ENCODE assay signal across 8 cellular contexts in genomic region chr7:44985900-44986217, GRCh38. TPM values are rescaled to one million over a fixed set of nuclear protein-coding genes. Genes with fewer than 3 reads are reported as not detected.
A peak's percentile ranks its signal among the peaks of the same experiment; 100 is the strongest.
DNase-seq lines count a peak whose midpoint lies in the region; ATAC-seq and TF ChIP-seq lines count a peak whose summit lies in the region.

No MANE protein-coding gene starts in this region.

- H3K4me1 ChIP-seq in esophagus squamous epithelium, result peaks cover 24 to 64% (median 29%) of the 10 kb centered on the region in 3 donors
- H3K4me1 ChIP-seq in trophoblast cell (ENCODE audit: control insufficient read depth in 1 of 2, insufficient read depth in 2 of 2, low read length in 2 of 2), result peaks cover 5 to 9% of the 10 kb centered on the region in 2 experiments

- peak overlapping the region; percentile 80 for H4K91ac ChIP-seq in trophoblast cell (ENCODE audit: low read depth, low read length)

- POLR2A ChIA-PET in RWPE1 (lab: Yijun Ruan, JAX; ENCODE audit: low non-redundant PET), result interaction anchor here (0.6 to 1.1 kb wide), 3 partner anchors 14 to 142 kb away, joined by 3 to 6 read pairs (median 4); no protein-coding TSS in a partner anchor

- ATAC-seq in GM18873 (IDR thresholded peaks at IDR 0.05; ENCODE audit: low FRiP score, unreplicated experiment) (no peak), left lobe of liver (no peak)

- H3K27ac ChIP-seq in RWPE1 (peak overlapping the region; percentile 87), esophagus squamous epithelium (peak overlapping the region; percentile 92 to 96 (median 94)), trophoblast cell (ENCODE audit: low read depth, low read length) (peak overlapping the region; percentile 68)

- H3K27me3 ChIP-seq in esophagus squamous epithelium (no peaks in the 10 kb centered on the region), trophoblast cell (ENCODE audit: insufficient read depth, low read length) (no peaks in the 10 kb centered on the region)

- H2AK5ac ChIP-seq in trophoblast cell (ENCODE audit: low read length), result peak overlapping the region; percentile 14

- BruUV-seq in Calu3 (replicated peaks; lab: Mats Ljungman, UMichigan), result no TSS peak

- H4K12ac ChIP-seq in trophoblast cell (ENCODE audit: low read depth, low read length), result peak overlapping the region; percentile 72

- peak overlapping the region; percentile 69 for H3K18ac ChIP-seq in trophoblast cell (ENCODE audit: low read length)

- peaks cover 80% of the 10 kb centered on the region for H3K36me3 Mint-ChIP-seq in Calu3 (ENCODE audit: insufficient read depth, unreplicated experiment)

- intact Hi-C loops in Calu3 (cut with micrococcal nuclease; ENCODE audit: unreplicated experiment), result loop anchor here (1.0 kb wide), 1 partner anchor 126 kb away; no protein-coding TSS in a partner anchor
- intact Hi-C loops in esophagus squamous epithelium (cut with DNase I), result no loop called here

- H3K4me2 ChIP-seq in trophoblast cell (ENCODE audit: low read length), result peak overlapping the region; percentile 96

- CTCF ChIA-PET in Calu3 (lab: Charles Lee), result interaction anchor here (0.7 to 5.0 kb wide), 3 partner anchors 13 to 151 kb away, joined by 3 to 30 read pairs (median 3); no protein-coding TSS in a partner anchor
- CTCF ChIA-PET in RWPE1 (lab: Yijun Ruan, JAX), result interaction anchor here (1.0 kb wide), 1 partner anchor 150 kb away, joined by 3 read pairs; no protein-coding TSS in a partner anchor

- 1% methylated on average over 7 of the region's 8 CpGs; no CpG with 5 or more reads in 1 of the 2 donors for WGBS in esophagus squamous epithelium, 2 donors
- no CpG with 5 or more reads among the region's 8 CpGs for WGBS in trophoblast cell (ENCODE audit: extremely low coverage, insufficient coverage, insufficient read length)

- peak overlapping the region; percentile 86 for H3K4me3 Mint-ChIP-seq in Calu3 (ENCODE audit: low read depth, unreplicated experiment)

- peak overlapping the region; percentile 37 for H2BK120ac ChIP-seq in trophoblast cell (ENCODE audit: insufficient read depth, low read length, poor library complexity)

- H3K36me3 ChIP-seq in esophagus squamous epithelium (peaks cover 5 to 45% (median 7%) of the 10 kb centered on the region in 3 donors), trophoblast cell (ENCODE audit: control insufficient read depth in 1 of 2, insufficient read depth in 2 of 2, low read length in 2 of 2) (peaks cover 28 to 30% of the 10 kb centered on the region in 2 experiments)

- TF ChIP-seq CTCF in Calu3 (IDR thresholded peaks at IDR 0.05; ENCODE audit: unreplicated experiment) (no peak), RWPE1 (conservative IDR thresholded peaks at IDR 0.05; ENCODE audit: low read depth) (no peak), esophagus squamous epithelium (IDR thresholded peaks at IDR 0.05) (no peak)

- TF ChIP-seq POLR2A in esophagus squamous epithelium (IDR thresholded peaks at IDR 0.05), result no peak

- H4K8ac ChIP-seq in trophoblast cell (ENCODE audit: low read depth, low read length), result peak overlapping the region; percentile 89

- H2BK12ac ChIP-seq in trophoblast cell (ENCODE audit: low read length), result no peak overlapping the region

- H3K4ac ChIP-seq in trophoblast cell (ENCODE audit: low read depth, low read length), result peak overlapping the region; percentile 51

- no peak overlapping the region for H3K23ac ChIP-seq in trophoblast cell (ENCODE audit: low read length)

- peaks cover 11% of the 10 kb centered on the region for H3K79me2 ChIP-seq in trophoblast cell (ENCODE audit: control insufficient read depth, insufficient read depth, low read length, poor library complexity)

- peak overlapping the region; percentile 58 for H2BK5ac ChIP-seq in trophoblast cell (ENCODE audit: low read depth, low read length, poor library complexity)

- peaks cover 2% of the 10 kb centered on the region for H3K9me3 Mint-ChIP-seq in Calu3 (ENCODE audit: low read depth, unreplicated experiment)

- no peak for DNase-seq in Calu3
- DNase-seq in RWPE1 (ENCODE audit: low spot score), result no peak
- DNase-seq in esophagus squamous epithelium (lab: John Stamatoyannopoulos, UW), result no peak
- DNase-seq in trophoblast cell, result no peak
- no peak for DNase-seq in stimulated activated naive CD4-positive, alpha-beta T cell (lab: John Stamatoyannopoulos, UW)
- DNase-seq in left lobe of liver (ENCODE audit: low spot score), result no peak
- DNase-seq in hippocampal formation (lab: John Stamatoyannopoulos, UW), result no peak

- peak overlapping the region; percentile 77 for H2AFZ ChIP-seq in trophoblast cell (ENCODE audit: insufficient read depth, low read length, poor library complexity)

- H3K27me3 Mint-ChIP-seq in Calu3 (ENCODE audit: unreplicated experiment), result no peaks in the 10 kb centered on the region

- H3K27ac Mint-ChIP-seq in Calu3 (ENCODE audit: unreplicated experiment), result peak overlapping the region; percentile 98

- H3K9me3 ChIP-seq in esophagus squamous epithelium, result no peaks in the 10 kb centered on the region
- no peaks in the 10 kb centered on the region for H3K9me3 ChIP-seq in trophoblast cell (ENCODE audit: insufficient read depth, low read depth, low read length)

- peak overlapping the region; percentile 71 for H3K14ac ChIP-seq in trophoblast cell (ENCODE audit: low read length)

- H3K79me1 ChIP-seq in trophoblast cell (ENCODE audit: low read length), result peaks cover 10% of the 10 kb centered on the region

- H3K4me3 ChIP-seq in esophagus squamous epithelium, result peak overlapping the region; percentile 56 to 78 (median 62)
- peak overlapping the region; percentile 80 for H3K4me3 ChIP-seq in trophoblast cell (ENCODE audit: low read depth, low read length)

- H3K9ac ChIP-seq in trophoblast cell (ENCODE audit: low read length), result peak overlapping the region; percentile 89

- peaks cover 65% of the 10 kb centered on the region for H3K4me1 Mint-ChIP-seq in Calu3 (ENCODE audit: low read depth, unreplicated experiment)

RNA-seq across cellular contexts. Expression of gene MYO1G, which starts 7.0 kb away (rescaled TPM):
- total RNA-seq in Calu3 (2022) (0.33 and 0.39 TPM in 2 replicates), esophagus squamous epithelium (1 to 10 TPM; 1.3 to 5.0 (median 2.6) TPM), left lobe of liver (1.0 TPM)
- polyA plus RNA-seq in trophoblast cell (2013), result 0.03 TPM in 2 replicates

RNA-seq across cellular contexts. Expression of gene CCM2, which starts 14.1 kb away (rescaled TPM):
- total RNA-seq in Calu3 (2022), result 59.8 and 62.9 TPM in 2 replicates
- 10 to 100 TPM; 20.0 to 36.3 (median 24.9) TPM for total RNA-seq in esophagus squamous epithelium
- polyA plus RNA-seq in trophoblast cell (2013), result 25.9 and 26.5 TPM in 2 replicates
- total RNA-seq in left lobe of liver, result 44.8 TPM
